In genomic region chr1:246506440-246506784, GRCh38 we compare ENCODE assay signal across 8 cellular contexts. TPM values are rescaled to one million over a fixed set of nuclear protein-coding genes. Genes with fewer than 3 reads are reported as not detected.
DNase-seq lines count a peak whose midpoint lies in the region; ATAC-seq and TF ChIP-seq lines count a peak whose summit lies in the region.

No MANE protein-coding gene starts in this region.

- no peak overlapping the region for H2BK15ac ChIP-seq in IMR-90 (ENCODE audit: low read depth, low read length)

- dilution Hi-C loops in IMR-90 (cut with HindIII; ENCODE audit: low sequenced_read_pairs, unreplicated experiment) = no loop called here

- peaks cover 32 to 41% of the 10 kb centered on the region in 2 experiments for H3K79me1 ChIP-seq in IMR-90 (ENCODE audit: low read depth in 1 of 2, low read length in 2 of 2)

- H2AK5ac ChIP-seq in IMR-90 (ENCODE audit: low read depth, low read length) = no peak overlapping the region; the same call in 1 of the 2 replicates

- ATAC-seq in IMR-90 (ENCODE audit: low read depth) = peak; percentile 31

- TF ChIP-seq RAD21 in IMR-90 (IDR thresholded peaks at IDR 0.05; ENCODE audit: low read length) = no peak

- H3K27me3 ChIP-seq in AG04450 (ENCODE audit: control insufficient read depth, insufficient read depth, low read length) = no peaks in the 10 kb centered on the region
- H3K27me3 ChIP-seq in IMR-90 (ENCODE audit: control insufficient read depth, insufficient read depth, low read length) = no peaks in the 10 kb centered on the region
- no peaks in the 10 kb centered on the region for H3K27me3 ChIP-seq in thymus (ENCODE audit: control insufficient read depth, insufficient read depth)

- no peak overlapping the region for H4K91ac ChIP-seq in IMR-90 (ENCODE audit: insufficient read depth, low read depth, low read length)

- no peak for DNase-seq in AG04450 (ENCODE audit: low read depth, low spot score)
- peak; percentile 28 for DNase-seq in GM20000 (ENCODE audit: low spot score)
- no peak for DNase-seq in IMR-90
- DNase-seq in lower leg skin (ENCODE audit: low spot score in 2 of 2) = peak; percentile 12 to 86
- DNase-seq in iPS-NIHi7 (ENCODE audit: extremely low spot score) = no peak
- no peak for DNase-seq in DMS153 treated with DMSO at 0.1 percent for 48 hours (lab: John Stamatoyannopoulos, UW; ENCODE audit: unreplicated experiment)

- H3K4ac ChIP-seq in IMR-90 (ENCODE audit: low read depth, low read length) = no peak overlapping the region; the same call in 1 of the 2 replicates

- H3K36me3 ChIP-seq in IMR-90 (ENCODE audit: control insufficient read depth, insufficient read depth, low read length) (no peaks in the 10 kb centered on the region), thymus (ENCODE audit: control insufficient read depth, insufficient read depth) (no peaks in the 10 kb centered on the region)

- POLR2A ChIA-PET in AG04450 (lab: Yijun Ruan, JAX) = interaction anchor here (0.8 kb wide), 1 partner anchor 223 kb away, joined by 3 read pairs; no protein-coding TSS in a partner anchor
- POLR2A ChIA-PET in IMR-90 (lab: Charles Lee; ENCODE audit: unreplicated experiment) = interaction anchor here (0.6 kb wide), 1 partner anchor 68 kb away, joined by 3 read pairs; no protein-coding TSS in a partner anchor

- H3K14ac ChIP-seq in IMR-90 (replicated peaks; ENCODE audit: low read depth, low read length) = peak overlapping the region; percentile 79

- peaks cover 7% of the 10 kb centered on the region for H3K27me3 Mint-ChIP-seq in brain

- H2AK9ac ChIP-seq in IMR-90 (replicated peaks; ENCODE audit: low read depth, low read length, poor library complexity) = peak overlapping the region; percentile 84

- H4K20me1 ChIP-seq in IMR-90 (ENCODE audit: insufficient read depth, low read length) = peaks cover 7% of the 10 kb centered on the region; the same call in 1 of the 2 replicates

- H2BK20ac ChIP-seq in IMR-90 (ENCODE audit: low read depth, low read length) = no peak overlapping the region

- H2BK5ac ChIP-seq in IMR-90 (ENCODE audit: low read depth, low read length, poor library complexity, severe bottlenecking) = no peak overlapping the region

- TF ChIP-seq CTCF in AG04450 (IDR thresholded peaks at IDR 0.05; ENCODE audit: low read depth, low read length) (no peak), GM20000 (IDR thresholded peaks at IDR 0.05; ENCODE audit: extremely low read depth, missing control alignments) (no peak), IMR-90 (conservative IDR thresholded peaks at IDR 0.05; ENCODE audit: low read depth, low read length) (no peak), brain (conservative IDR thresholded peaks at IDR 0.05) (no peak), lower leg skin (IDR thresholded peaks at IDR 0.05) (no peak)

- WGBS in IMR-90 (ENCODE audit: extremely low coverage in 2 of 2, insufficient read length in 1 of 2), 2 experiments = no CpG with 5 or more reads among the region's 12 CpGs
- 3 to 5% methylated on average over 12 of the region's 12 CpGs for WGBS in lower leg skin, 2 donors
- WGBS in thymus = 3% methylated on average over 12 of the region's 12 CpGs

- H3K36me3 Mint-ChIP-seq in brain = no peaks in the 10 kb centered on the region

- H4K8ac ChIP-seq in IMR-90 (ENCODE audit: low read depth in 2 of 2, low read length in 2 of 2) = no peak overlapping the region; a peak in 1 of 4 replicates

- intact Hi-C loops in IMR-90 (cut with micrococcal nuclease) = loop anchor here (5.0 kb wide), 1 partner anchor 126 kb away; no protein-coding TSS in a partner anchor
- intact Hi-C loops in lower leg skin (cut with DNase I; ENCODE audit: low total_unique reads) = loop anchor here (10.0 kb wide), 2 partner anchors 188 to 248 kb away; no protein-coding TSS in a partner anchor

- TF ChIP-seq POLR2A in IMR-90 (IDR thresholded peaks at IDR 0.05; ENCODE audit: low read depth, low read length) (no peak), lower leg skin (IDR thresholded peaks at IDR 0.05) (no peak)

- H3K27ac Mint-ChIP-seq in brain = peak overlapping the region; percentile 40 to 80 (median 69)

- H2BK120ac ChIP-seq in IMR-90 (ENCODE audit: low read depth, low read length) = no peak overlapping the region

- no peaks in the 10 kb centered on the region; the same call in 1 of the 2 replicates for H3K9me3 ChIP-seq in AG04450 (ENCODE audit: control insufficient read depth, insufficient read depth, low read length)
- no peaks in the 10 kb centered on the region for H3K9me3 ChIP-seq in IMR-90 (ENCODE audit: control insufficient read depth, insufficient read depth, low read length)
- H3K9me3 ChIP-seq in thymus (ENCODE audit: control insufficient read depth) = no peaks in the 10 kb centered on the region

- no TSS peak for BruUV-seq in IMR-90 (replicated peaks; lab: Mats Ljungman, UMichigan)

- H3K9me3 Mint-ChIP-seq in brain = peaks cover 0 to 4% (median 0%) of the 10 kb centered on the region in 5 experiments

- H3K56ac ChIP-seq in IMR-90 (ENCODE audit: extremely low read depth, insufficient read depth, low read length) = no peak overlapping the region

- H3K18ac ChIP-seq in IMR-90 (ENCODE audit: low read depth, low read length) = no peak overlapping the region

- no peak overlapping the region for H4K5ac ChIP-seq in IMR-90 (ENCODE audit: low read depth, low read length)

- peak overlapping the region; percentile 98 for H2AFZ ChIP-seq in IMR-90 (replicated peaks; ENCODE audit: low read length, poor library complexity)

- peak overlapping the region; percentile 43 for H3K9ac ChIP-seq in IMR-90 (ENCODE audit: low read depth, low read length)

- peaks cover 27% of the 10 kb centered on the region for H3K4me1 Mint-ChIP-seq in brain

- H3K4me1 ChIP-seq in IMR-90 (ENCODE audit: control insufficient read depth, insufficient read depth, low read length) = peaks cover 8% of the 10 kb centered on the region
- H3K4me1 ChIP-seq in thymus (ENCODE audit: control insufficient read depth, insufficient read depth, low read length) = peaks cover 7% of the 10 kb centered on the region

- H3K4me3 Mint-ChIP-seq in brain = peak overlapping the region; percentile 88 to 95 (median 91)

- H3K4me2 ChIP-seq in IMR-90 (ENCODE audit: low read depth, low read length) = peak overlapping the region; percentile 85

- CTCF ChIA-PET in AG04450 (lab: Charles Lee) (interaction anchor here (0.8 to 2.8 kb wide), 4 partner anchors 9 to 247 kb away, joined by 3 to 10 read pairs (median 4); no protein-coding TSS in a partner anchor), IMR-90 (lab: Yijun Ruan, JAX) (no interaction called here)

- H3K4me3 ChIP-seq in AG04450 (ENCODE audit: low read depth, low read length) (peak overlapping the region; percentile 97), IMR-90 (ENCODE audit: insufficient read depth, low read depth, low read length) (peak overlapping the region; percentile 98), lower leg skin (ENCODE audit: low read depth, poor library complexity, severe bottlenecking) (peak overlapping the region; percentile 80), thymus (ENCODE audit: low read length) (peak overlapping the region; percentile 82)

- peaks cover 8% of the 10 kb centered on the region; the same call in 1 of the 2 replicates for H3K9me1 ChIP-seq in IMR-90 (ENCODE audit: insufficient read depth, low read length)

- no peak overlapping the region for H3K27ac ChIP-seq in AG04450 (ENCODE audit: low read depth, low read length)
- no peak overlapping the region; the same call in 1 of the 2 replicates for H3K27ac ChIP-seq in IMR-90 (ENCODE audit: insufficient read depth, low read length)
- no peak overlapping the region for H3K27ac ChIP-seq in thymus (ENCODE audit: low read depth)

- in situ Hi-C loops in IMR-90 (cut with MboI; ENCODE audit: low sequenced_read_pairs) = no loop called here

- peak overlapping the region; percentile 81; the same call in 1 of the 2 replicates for H3K23ac ChIP-seq in IMR-90 (ENCODE audit: low read depth, low read length)

TF ChIP-seq in IMR-90, 13 proteins besides CTCF, POLR2A, EP300 and RAD21:
- TF ChIP-seq MAFK (IDR thresholded peaks at IDR 0.05; ENCODE audit: low read depth, low read length) (no peak), MXI1 (IDR thresholded peaks at IDR 0.05; ENCODE audit: borderline replicate concordance, low read depth, low read length) (peak; percentile 86)

RNA-seq across cellular contexts. Expression of gene SMYD3, which starts 0.7 kb away (rescaled TPM):
- polyA plus RNA-seq in AG04450 (2011; rRNA removed) (37.5 and 39.9 TPM in 2 replicates), IMR-90 (2012; rRNA removed) (25.5 and 26.5 TPM in 2 replicates), brain (ENCODE audit: insufficient read depth, low read depth, low replicate concordance) (48.0 TPM), thymus (22.0 TPM)
- 37.0 and 40.4 TPM in 2 replicates for polyA minus RNA-seq in AG04450 (2011; rRNA and poly(A)+ RNA removed)
- total RNA-seq in IMR-90 (2012; rRNA removed) (32.5 and 37.6 TPM in 2 replicates), lower leg skin (10 to 100 TPM in 3 of 4 donors, 1 to 10 TPM in 1; 8.4 to 25.7 (median 14.4) TPM)
- 17.3 and 24.6 TPM in 2 replicates for polyA plus RNA-seq in IMR-90 (2012; cell fraction: cytosol; rRNA removed)
- 9.0 and 16.0 TPM in 2 replicates for polyA plus RNA-seq in IMR-90 (2012; cell fraction: nucleus; rRNA removed; ENCODE audit: low replicate concordance)

RNA-seq across cellular contexts. Expression of gene TFB2M, which starts 59.6 kb away (rescaled TPM):
- polyA plus RNA-seq in AG04450 (2011; rRNA removed) (16.7 and 23.2 TPM in 2 replicates), IMR-90 (2012; rRNA removed) (13.7 and 15.7 TPM in 2 replicates), brain (ENCODE audit: insufficient read depth, low read depth, low replicate concordance) (4.3 TPM), thymus (11.7 TPM)
- 5.7 and 6.9 TPM in 2 replicates for polyA minus RNA-seq in AG04450 (2011; rRNA and poly(A)+ RNA removed)
- total RNA-seq in IMR-90 (2012; rRNA removed) (13.3 and 22.8 TPM in 2 replicates), lower leg skin (10 to 100 TPM in 2 of 4 donors, 1 to 10 TPM in 2; 6.8 to 10.9 (median 9.3) TPM)
- polyA plus RNA-seq in IMR-90 (2012; cell fraction: cytosol; rRNA removed) = 5.1 and 6.2 TPM in 2 replicates
- polyA plus RNA-seq in IMR-90 (2012; cell fraction: nucleus; rRNA removed; ENCODE audit: low replicate concordance) = 4.6 and 8.7 TPM in 2 replicates

RNA-seq across cellular contexts. Expression of gene CNST, which starts 59.8 kb away (rescaled TPM):
- polyA plus RNA-seq in AG04450 (2011; rRNA removed) (20.5 and 21.5 TPM in 2 replicates), IMR-90 (2012; rRNA removed) (14.6 and 15.4 TPM in 2 replicates), brain (ENCODE audit: insufficient read depth, low read depth, low replicate concordance) (12.7 TPM), thymus (15.4 TPM)
- 31.4 and 49.5 TPM in 2 replicates for polyA minus RNA-seq in AG04450 (2011; rRNA and poly(A)+ RNA removed)
- total RNA-seq in IMR-90 (2012; rRNA removed) (25.5 and 32.8 TPM in 2 replicates), lower leg skin (10 to 100 TPM; 21.2 to 31.2 (median 28.4) TPM)
- polyA plus RNA-seq in IMR-90 (2012; cell fraction: cytosol; rRNA removed) = 5.6 and 7.6 TPM in 2 replicates
- polyA plus RNA-seq in IMR-90 (2012; cell fraction: nucleus; rRNA removed; ENCODE audit: low replicate concordance) = 8.0 and 21.3 TPM in 2 replicates

Comparison
In these comparisons a context has a peak if more than half of its experiments do, and no peak if none do; other contexts are left out.
1. DNase-seq: peak in GM20000 (single experiment) and lower leg skin (2 of 2); none in AG04450 (single experiment), IMR-90 (single experiment), iPS-NIHi7 (single experiment) and DMS153 treated with DMSO at 0.1 percent for 48 hours (single experiment).
2. Peak in every context shown above with its lines, with median percentiles within 50 percentile points of each other: H3K4me3 ChIP-seq.